23 cellular contexts compared by ENCODE assay signal in genomic region chr10:113876461-113876860, GRCh38. TPM values are rescaled to one million over a fixed set of nuclear protein-coding genes. Genes with fewer than 3 reads are reported as not detected.
DNase-seq lines count a peak whose midpoint lies in the region; FAIRE-seq and TF ChIP-seq lines count a peak whose summit lies in the region.
"Had no signal": no experiment of that assay in that cellular context is flagged by ENCODE, and none has a peak within 500 bp of the region (broad histone marks: within the 10 kb centered on the region; RNA-seq: fewer than 3 reads in every experiment).

No MANE protein-coding gene starts in this region.

- TF ChIP-seq EP300 in suprapubic skin (IDR thresholded peaks at IDR 0.05): no peak

- H3K9me3 ChIP-seq in SU-DHL-6 (ENCODE audit: insufficient read depth, low read length): no peaks in the 10 kb centered on the region
- peaks cover 4% of the 10 kb centered on the region for H3K9me3 ChIP-seq in suprapubic skin
- H3K9me3 ChIP-seq: BE2C had no signal

- no peaks in the 10 kb centered on the region for H3K4me1 ChIP-seq in suprapubic skin
- H3K4me1 ChIP-seq: BE2C had no signal

- H3K27ac ChIP-seq in SU-DHL-6 (ENCODE audit: low read depth, low read length): no peak overlapping the region
- H3K27ac ChIP-seq in suprapubic skin: no peak overlapping the region
- H3K27ac ChIP-seq: BLaER1 had no signal

- H3F3A ChIP-seq in SU-DHL-6 (ENCODE audit: insufficient read depth): 0 out of 2 replicates have a peak, but pooled peaks cover 3% of the 10 kb centered on the region

- H3K4me2 ChIP-seq in SU-DHL-6 (ENCODE audit: low read depth, low read length, poor library complexity, severe bottlenecking): peak overlapping the region; percentile 17
- H3K4me2 ChIP-seq: BLaER1 had no signal

- no peak for TF ChIP-seq POLR2A in GM12891 (IDR thresholded peaks at IDR 0.05; ENCODE audit: low read depth, low read length)
- TF ChIP-seq POLR2A in suprapubic skin (IDR thresholded peaks at IDR 0.05): no peak

- no peaks in the 10 kb centered on the region for H3K9me2 ChIP-seq in SU-DHL-6 (replicated peaks; ENCODE audit: insufficient read depth, low read length)

- no peak overlapping the region for H3K4me3 ChIP-seq in SU-DHL-6 (ENCODE audit: insufficient read depth, low read length, poor library complexity, severe bottlenecking)
- no peak overlapping the region for H3K4me3 ChIP-seq in suprapubic skin
- H3K4me3 ChIP-seq: BLaER1 had no signal

- H3K27ac Mint-ChIP-seq in osteocyte (ENCODE audit: unreplicated experiment): no peak overlapping the region
- H3K27ac Mint-ChIP-seq: CD14-positive monocyte; CD4-positive, CD25-positive, alpha-beta regulatory T cell had no signal

- no peaks in the 10 kb centered on the region for H3K27me3 Mint-ChIP-seq in osteocyte (ENCODE audit: unreplicated experiment)
- H3K27me3 Mint-ChIP-seq: CD4-positive, alpha-beta memory T cell; CD4-positive, CD25-positive, alpha-beta regulatory T cell; CD8-positive, alpha-beta memory T cell had no signal

- peaks cover 41% of the 10 kb centered on the region for H3K36me3 Mint-ChIP-seq in osteocyte (ENCODE audit: unreplicated experiment)

- TF ChIP-seq CTCF in SU-DHL-6 (IDR thresholded peaks at IDR 0.05; ENCODE audit: insufficient read depth, low read length, poor library complexity, severe bottlenecking) (no peak), osteocyte (IDR thresholded peaks at IDR 0.05) (peak; percentile 11), suprapubic skin (IDR thresholded peaks at IDR 0.05) (no peak)

- H2AFZ ChIP-seq in SU-DHL-6 (ENCODE audit: low read depth, low read length, severe bottlenecking): no peak overlapping the region

- no peaks in the 10 kb centered on the region for H4K20me1 ChIP-seq in SU-DHL-6 (ENCODE audit: low read depth, low read length)

- H3K36me3 ChIP-seq in SU-DHL-6 (ENCODE audit: low read length) (peaks cover 24% of the 10 kb centered on the region), suprapubic skin (peaks cover 16% of the 10 kb centered on the region)

- no peak overlapping the region for H3K9ac ChIP-seq in SU-DHL-6 (ENCODE audit: low read length)
- H3K9ac ChIP-seq: BLaER1 had no signal

- FAIRE-seq in GM12891 (lab: Jason Lieb, UNC): peak; percentile 26
- peak; percentile 72 for FAIRE-seq in islet of Langerhans (lab: Jason Lieb, UNC)

- no peak overlapping the region for H3K4me3 Mint-ChIP-seq in osteocyte (ENCODE audit: unreplicated experiment)
- H3K4me3 Mint-ChIP-seq: CD14-positive monocyte; CD4-positive, alpha-beta memory T cell; CD4-positive, CD25-positive, alpha-beta regulatory T cell; CD8-positive, alpha-beta memory T cell had no signal

- peaks cover 20% of the 10 kb centered on the region for H3K79me2 ChIP-seq in SU-DHL-6 (ENCODE audit: insufficient read depth, low read length)

- H3K27me3 ChIP-seq in SU-DHL-6 (ENCODE audit: low read length) (no peaks in the 10 kb centered on the region), suprapubic skin (no peaks in the 10 kb centered on the region)
- H3K27me3 ChIP-seq: BE2C, BLaER1 had no signal

- peaks cover 22% of the 10 kb centered on the region for H3K9me3 Mint-ChIP-seq in osteocyte (ENCODE audit: unreplicated experiment)

- H3K4me1 Mint-ChIP-seq in osteocyte (ENCODE audit: unreplicated experiment): peaks cover 34% of the 10 kb centered on the region

- DNase-seq in GM12891 (ENCODE audit: insufficient read length, low spot score) (no peak), osteocyte (ENCODE audit: extremely low spot score, unreplicated experiment) (no peak), EL (no peak), AML-193 (lab: John Stamatoyannopoulos, UW) (no peak), suprapubic skin (ENCODE audit: low spot score in 2 of 2) (no peak)
- DNase-seq: 8988T; ACHN; BE2C; C1 segment of cervical spinal cord; CD4-positive, alpha-beta memory T cell; CD4-positive, CD25-positive, alpha-beta regulatory T cell; CD8-positive, alpha-beta memory T cell; COR-L47; DMS 273 treated with DMSO at 0.1 percent for 48 hours; DMS153; DMS53; DMS79; DND-41; GF-D8 had no signal

- 64% methylated on average over 3 of the region's 3 CpGs for WGBS in suprapubic skin

TF ChIP-seq in GM12891, 5 proteins besides CTCF, POLR2A, EP300 and RAD21:
- TF ChIP-seq SPI1 (IDR thresholded peaks at IDR 0.05; ENCODE audit: low read depth, low read length): no peak
- no peak for TF ChIP-seq POLR2AphosphoS5 (IDR thresholded peaks at IDR 0.05; ENCODE audit: low read depth, low read length)
- TF ChIP-seq TAF1 (IDR thresholded peaks at IDR 0.05; ENCODE audit: low read depth, low read length): no peak

RNA-seq across cellular contexts. Expression of gene NHLRC2, which starts 22.0 kb away (rescaled TPM):
- polyA plus RNA-seq in GM12891 (2012; ENCODE audit: low read depth, missing spikeins): 5.3 TPM
- total RNA-seq in osteocyte (36.4 and 39.3 TPM in 2 replicates), suprapubic skin (10 to 100 TPM; 35.3 to 49.6 (median 42.3) TPM)

RNA-seq across cellular contexts. Expression of gene DCLRE1A, which starts 22.6 kb away (rescaled TPM):
- 6.6 TPM for polyA plus RNA-seq in GM12891 (2012; ENCODE audit: low read depth, missing spikeins)
- total RNA-seq in osteocyte (7.3 and 8.1 TPM in 2 replicates), suprapubic skin (1 to 10 TPM; 3.6 to 5.2 (median 4.2) TPM)
